1 cellular context compared by ENCODE assay signal in genomic region chr11:47375546-47376085, GRCh38.
TF ChIP-seq lines count a peak whose summit lies in the region.

No MANE protein-coding gene starts in this region.

TF ChIP-seq in HepG2, 621 proteins besides CTCF, POLR2A, EP300 and RAD21:
- TF ChIP-seq TOE1 (CRISPR knock-in tag; IDR thresholded peaks at IDR 0.05) (no peak), ZNF740 (CRISPR knock-in tag; IDR thresholded peaks at IDR 0.05) (no peak), ZNF644 (CRISPR knock-in tag; IDR thresholded peaks at IDR 0.05; ENCODE audit: low read depth) (no peak), POGK (CRISPR knock-in tag; conservative IDR thresholded peaks at IDR 0.05) (no peak), ZMYM4 (CRISPR knock-in tag; IDR thresholded peaks at IDR 0.05) (no peak), ZNF367 (CRISPR knock-in tag; IDR thresholded peaks at IDR 0.05; ENCODE audit: borderline replicate concordance) (no peak), HMG20B (CRISPR knock-in tag; conservative IDR thresholded peaks at IDR 0.05) (no peak), ZMAT3 (CRISPR knock-in tag; conservative IDR thresholded peaks at IDR 0.05) (no peak), RFX3 (CRISPR knock-in tag; IDR thresholded peaks at IDR 0.05) (no peak), ZNF276 (CRISPR knock-in tag; IDR thresholded peaks at IDR 0.05; ENCODE audit: low read depth) (no peak), IKZF4 (CRISPR knock-in tag; IDR thresholded peaks at IDR 0.05; ENCODE audit: borderline replicate concordance, low read depth, not compliant biosample characterization) (no peak), ZZZ3 (CRISPR knock-in tag; IDR thresholded peaks at IDR 0.05; ENCODE audit: borderline replicate concordance) (no peak), NRL (CRISPR knock-in tag; IDR thresholded peaks at IDR 0.05; ENCODE audit: borderline replicate concordance) (no peak), NR2F1 (CRISPR knock-in tag; IDR thresholded peaks at IDR 0.05) (no peak), FOSL2 (CRISPR knock-in tag; IDR thresholded peaks at IDR 0.05) (no peak), KDM1A (CRISPR knock-in tag; IDR thresholded peaks at IDR 0.05) (no peak), TRIM22 (IDR thresholded peaks at IDR 0.05) (no peak)
